Comparison of ENCODE assay signal across 8 cellular contexts in genomic region chr20:25624500-25624939, GRCh38. TPM values are rescaled to one million over a fixed set of nuclear protein-coding genes. Genes with fewer than 3 reads are reported as not detected.
DNase-seq lines count a peak whose midpoint lies in the region; ATAC-seq and TF ChIP-seq lines count a peak whose summit lies in the region.

No MANE protein-coding gene starts in this region.

- intact Hi-C loops in gastrocnemius medialis (cut with DNase I; ENCODE audit: low total_unique reads) = loop anchor here (2.0 to 5.0 kb wide), 2 partner anchors 234 to 243 kb away; partner anchors contain the start of gene ABHD12

- no peaks in the 10 kb centered on the region for H3K9me2 ChIP-seq in SU-DHL-6 (replicated peaks; ENCODE audit: insufficient read depth, low read length)

- H3K4me1 ChIP-seq in gastrocnemius medialis = peaks cover 10 to 11% of the 10 kb centered on the region in 2 donors

- H3K9ac ChIP-seq in SU-DHL-6 (ENCODE audit: low read length) = peak overlapping the region; percentile 81

- H3K27me3 ChIP-seq in SU-DHL-6 (ENCODE audit: low read length) (no peaks in the 10 kb centered on the region), gastrocnemius medialis (no peaks in the 10 kb centered on the region)

- H3K4me3 ChIP-seq in SU-DHL-6 (ENCODE audit: insufficient read depth, low read length, poor library complexity, severe bottlenecking) (peak overlapping the region; percentile 58), fibroblast of mammary gland (ENCODE audit: control insufficient read depth, low read depth, low read length) (peak overlapping the region; percentile 85), gastrocnemius medialis (peak overlapping the region; percentile 72 to 95 (median 85))

- H3K4me2 ChIP-seq in SU-DHL-6 (ENCODE audit: low read depth, low read length, poor library complexity, severe bottlenecking) = peak overlapping the region; percentile 83

- TF ChIP-seq CTCF in SU-DHL-6 (IDR thresholded peaks at IDR 0.05; ENCODE audit: insufficient read depth, low read length, poor library complexity, severe bottlenecking) = no peak
- TF ChIP-seq CTCF in fibroblast of mammary gland (conservative IDR thresholded peaks at IDR 0.05; ENCODE audit: control insufficient read depth, insufficient read depth, low read depth, low read length) = no peak
- no peak for TF ChIP-seq CTCF in gastrocnemius medialis (IDR thresholded peaks at IDR 0.05 in 4 of 5, conservative IDR thresholded peaks at IDR 0.05 in 1 of 5)

- H3K9me3 ChIP-seq in SU-DHL-6 (ENCODE audit: insufficient read depth, low read length) (no peaks in the 10 kb centered on the region), gastrocnemius medialis (no peaks in the 10 kb centered on the region)

- H3K36me3 ChIP-seq in SU-DHL-6 (ENCODE audit: low read length) (no peaks in the 10 kb centered on the region), gastrocnemius medialis (no peaks in the 10 kb centered on the region)

- peak overlapping the region; percentile 56 for H2AFZ ChIP-seq in SU-DHL-6 (ENCODE audit: low read depth, low read length, severe bottlenecking)

- H3K27ac ChIP-seq in SU-DHL-6 (ENCODE audit: low read depth, low read length) (peak overlapping the region; percentile 87), gastrocnemius medialis (peak overlapping the region; percentile 87 to 93 (median 92))

- in situ Hi-C loops in gastrocnemius medialis (cut with MboI; ENCODE audit: low sequenced_read_pairs in 4 of 4) = loop anchor here in 2 of 4 donors (5.0 to 25.0 kb wide), 2 partner anchors 73 to 238 kb away; partner anchors contain the start of gene ZNF337 (in 1 of the 2)
- in situ Hi-C loops in KBM-7 (cut with MboI; ENCODE audit: low pct_unique_long_range_greater_than_20kb, low sequenced_read_pairs) = no loop called here

- no peaks in the 10 kb centered on the region for H4K20me1 ChIP-seq in SU-DHL-6 (ENCODE audit: low read depth, low read length)

- H3F3A ChIP-seq in SU-DHL-6 (ENCODE audit: insufficient read depth) = no peaks in the 10 kb centered on the region

- H3K79me2 ChIP-seq in SU-DHL-6 (ENCODE audit: insufficient read depth, low read length) = peaks cover 39% of the 10 kb centered on the region

- no peak for TF ChIP-seq POLR2A in gastrocnemius medialis (IDR thresholded peaks at IDR 0.05)

- DNase-seq in DMS53 treated with DMSO at 0.1 percent for 48 hours (lab: John Stamatoyannopoulos, UW; ENCODE audit: unreplicated experiment) (peak; percentile 66), DMS53 (lab: John Stamatoyannopoulos, UW) (no peak), fibroblast of mammary gland (ENCODE audit: low read depth) (peak; percentile 37), gastrocnemius medialis (no peak), KBM-7 (no peak), 8988T (no peak)

- ATAC-seq in gastrocnemius medialis (no peak), HG02973 (IDR thresholded peaks at IDR 0.05; ENCODE audit: unreplicated experiment) (no peak)

RNA-seq across cellular contexts. Expression of gene NANP, which starts 0.7 kb away (rescaled TPM):
- 1 to 10 TPM; 1.5 to 3.6 (median 2.6) TPM for total RNA-seq in gastrocnemius medialis

RNA-seq across cellular contexts. Expression of gene NINL, which starts 39.2 kb away (rescaled TPM):
- 1 to 10 TPM in 2 of 4 donors, under 1 TPM in 2; 0.24 to 6.1 (median 0.88) TPM for total RNA-seq in gastrocnemius medialis

Comparison
In these comparisons a context has a peak if more than half of its experiments do, and no peak if none do; other contexts are left out.
1. DNase-seq: peak in DMS53 treated with DMSO at 0.1 percent for 48 hours (single experiment) and fibroblast of mammary gland (single experiment); none in DMS53 (single experiment), gastrocnemius medialis (0 of 2), KBM-7 (single experiment) and 8988T (single experiment).
2. Peak in every context shown above with its lines, with median percentiles within 50 percentile points of each other: H3K4me3 ChIP-seq.